Comparison of ENCODE assay signal across 12 cellular contexts in genomic region chr10:31920538-31920937, GRCh38.
DNase-seq lines count a peak whose midpoint lies in the region; ATAC-seq lines count a peak whose summit lies in the region.
"Had no signal": no experiment of that assay in that cellular context is flagged by ENCODE, and none has a peak within 500 bp of the region (broad histone marks: within the 10 kb centered on the region; RNA-seq: fewer than 3 reads in every experiment).

No MANE protein-coding gene starts in this region.

- no peak for ATAC-seq in stimulated activated naive CD8-positive, alpha-beta T cell treated with anti-CD3 and anti-CD28 coated beads, Interleukin-15, amount 100 ng/mL, for 72 hours
- ATAC-seq in stimulated activated naive CD8-positive, alpha-beta T cell treated with anti-CD3 and anti-CD28 coated beads, Interleukin-15, Interleukin-2, amounts not matched to agents 100 U/mL and 50 U/mL, for 24 hours, result no peak
- peak; percentile 69 for ATAC-seq in GM21825 (IDR thresholded peaks at IDR 0.05; ENCODE audit: unreplicated experiment)
- peak; percentile 43 for ATAC-seq in HG03342 (IDR thresholded peaks at IDR 0.05; ENCODE audit: unreplicated experiment)
- ATAC-seq in HG03378 (IDR thresholded peaks at IDR 0.05; ENCODE audit: unreplicated experiment), result no peak
- no peak for ATAC-seq in HG03457 (IDR thresholded peaks at IDR 0.05; ENCODE audit: unreplicated experiment)
- ATAC-seq in GM18519 (IDR thresholded peaks at IDR 0.05; ENCODE audit: low FRiP score, unreplicated experiment), result no peak
- ATAC-seq: lower lobe of right lung had no signal

- H3K9me3 Mint-ChIP-seq in stimulated activated naive CD8-positive, alpha-beta T cell treated with anti-CD3 and anti-CD28 coated beads, Interleukin-15, amount 100 ng/mL, for 72 hours, result no peaks in the 10 kb centered on the region

- peak overlapping the region; percentile 54 to 78 for H3K4me3 Mint-ChIP-seq in stimulated activated naive CD8-positive, alpha-beta T cell treated with anti-CD3 and anti-CD28 coated beads, Interleukin-15, amount 100 ng/mL, for 72 hours

- H3K4me1 Mint-ChIP-seq in stimulated activated naive CD8-positive, alpha-beta T cell treated with anti-CD3 and anti-CD28 coated beads, Interleukin-15, amount 100 ng/mL, for 72 hours, result peaks cover 65% of the 10 kb centered on the region

- H3K27ac Mint-ChIP-seq in stimulated activated naive CD8-positive, alpha-beta T cell treated with anti-CD3 and anti-CD28 coated beads, Interleukin-15, amount 100 ng/mL, for 72 hours, result no peak overlapping the region

- no peaks in the 10 kb centered on the region for H3K27me3 Mint-ChIP-seq in stimulated activated naive CD8-positive, alpha-beta T cell treated with anti-CD3 and anti-CD28 coated beads, Interleukin-15, amount 100 ng/mL, for 72 hours

- DNase-seq in stimulated activated naive CD8-positive, alpha-beta T cell treated with anti-CD3 and anti-CD28 coated beads, Interleukin-15, amount 100 ng/mL, for 72 hours, result no peak
- no peak for DNase-seq in stimulated activated naive CD8-positive, alpha-beta T cell treated with anti-CD3 and anti-CD28 coated beads, Interleukin-15, Interleukin-2, amounts not matched to agents 100 U/mL and 50 U/mL, for 24 hours
- DNase-seq in inferior parietal cortex (ENCODE audit: extremely low spot score), result no peak
- DNase-seq: IMR-90, lower lobe of right lung, NCI-H187 treated with DMSO at 0.1 percent for 48 hours, nucleus accumbens had no signal

Comparison
In these comparisons a context has a peak if more than half of its experiments do, and no peak if none do; other contexts are left out.
1. ATAC-seq: peak in GM21825 (single experiment) and HG03342 (single experiment); none in stimulated activated naive CD8-positive, alpha-beta T cell treated with anti-CD3 and anti-CD28 coated beads, Interleukin-15, amount 100 ng/mL, for 72 hours (single experiment), stimulated activated naive CD8-positive, alpha-beta T cell treated with anti-CD3 and anti-CD28 coated beads, Interleukin-15, Interleukin-2, amounts not matched to agents 100 U/mL and 50 U/mL, for 24 hours (single experiment), HG03378 (single experiment), HG03457 (single experiment) and GM18519 (single experiment).